8 cellular contexts compared by ENCODE assay signal in genomic region chr20:50987493-50988210, GRCh38. TPM values are rescaled to one million over a fixed set of nuclear protein-coding genes. Genes with fewer than 3 reads are reported as not detected.
DNase-seq lines count a peak whose midpoint lies in the region; ATAC-seq and TF ChIP-seq lines count a peak whose summit lies in the region.

No MANE protein-coding gene starts in this region.

- H3K4me1 Mint-ChIP-seq in nephron = no peaks in the 10 kb centered on the region

- ATAC-seq in esophagus mucosa = peak; percentile 91
- ATAC-seq in HG03139 (IDR thresholded peaks at IDR 0.05; ENCODE audit: unreplicated experiment) = no peak

- H3K27ac Mint-ChIP-seq in nephron = no peak overlapping the region

- TF ChIP-seq POLR2A in testis (IDR thresholded peaks at IDR 0.05) = no peak

- no peak overlapping the region for H3K4me3 ChIP-seq in GM06990 (replicated peaks; ENCODE audit: low read depth, low read length)
- H3K4me3 ChIP-seq in testis = no peak overlapping the region

- DNase-seq in GM06990 (ENCODE audit: extremely low read depth, insufficient read length) (no peak), KG1 (lab: John Stamatoyannopoulos, UW) (peak; percentile 25), OCI-M1 (lab: John Stamatoyannopoulos, UW) (peak; percentile 89), activated T-cell treated with anti-CD3 and anti-CD28 coated beads for 1 hour (ENCODE audit: low read depth) (peak; percentile 31), testis (peak; percentile 91)

- WGBS in testis, 2 donors = 13 to 20% methylated on average over 12 to 13 of the region's 13 CpGs

- no peak overlapping the region for H3K4me3 Mint-ChIP-seq in nephron

- no peaks in the 10 kb centered on the region for H3K9me3 ChIP-seq in testis

- no peaks in the 10 kb centered on the region for H3K9me3 Mint-ChIP-seq in nephron

- TF ChIP-seq CTCF in GM06990 (IDR thresholded peaks at IDR 0.05; ENCODE audit: insufficient read depth, low read length, poor library complexity, severe bottlenecking) (peak; percentile 72), nephron (IDR thresholded peaks at IDR 0.05; ENCODE audit: unreplicated experiment in 3 of 3) (peak; percentile 79 to 91 (median 90)), testis (IDR thresholded peaks at IDR 0.05) (peak; percentile 86 to 95 (median 90))

- no peaks in the 10 kb centered on the region for H3K4me1 ChIP-seq in testis

- no peaks in the 10 kb centered on the region for H3K36me3 ChIP-seq in GM06990 (ENCODE audit: control insufficient read depth, insufficient read depth, low read length)
- no peaks in the 10 kb centered on the region for H3K36me3 ChIP-seq in testis (ENCODE audit: low read depth, missing control alignments)

- H3K27me3 Mint-ChIP-seq in nephron (ENCODE audit: low read depth) = peaks cover 34% of the 10 kb centered on the region

- no peaks in the 10 kb centered on the region for H3K36me3 Mint-ChIP-seq in nephron (ENCODE audit: low read depth)

- H3K27me3 ChIP-seq in GM06990 (replicated peaks; ENCODE audit: control insufficient read depth, insufficient read depth, low read length) (no peaks in the 10 kb centered on the region), testis (no peaks in the 10 kb centered on the region)

- no peak overlapping the region for H3K27ac ChIP-seq in testis

- intact Hi-C loops in testis (cut with DNase I; ENCODE audit: low total_unique reads) = loop anchor here (5.0 kb wide), 1 partner anchor 320 kb away; no protein-coding TSS in a partner anchor

RNA-seq across cellular contexts. Expression of gene MOCS3, which starts 29.0 kb away (rescaled TPM):
- 4.1 TPM for total RNA-seq in esophagus mucosa
- 1 to 10 TPM; 7.4 to 9.3 TPM for total RNA-seq in testis
- polyA plus RNA-seq in testis (ENCODE audit: insufficient read depth, low read depth, low replicate concordance) = 6.5 TPM

RNA-seq across cellular contexts. Expression of gene DPM1, which starts 29.3 kb away (rescaled TPM):
- total RNA-seq in esophagus mucosa = 33.9 TPM
- total RNA-seq in testis = 10 to 100 TPM; 44.5 to 54.3 TPM
- polyA plus RNA-seq in testis (ENCODE audit: insufficient read depth, low read depth, low replicate concordance) = 71.0 TPM

RNA-seq across cellular contexts. Expression of gene KCNG1, which starts 35.3 kb away (rescaled TPM):
- total RNA-seq in esophagus mucosa (9.9 TPM), testis (10 to 100 TPM; 35.8 to 78.2 TPM)
- polyA plus RNA-seq in testis (ENCODE audit: insufficient read depth, low read depth, low replicate concordance) = 20.9 TPM

RNA-seq across cellular contexts. Expression of gene ADNP, which starts 56.4 kb away (rescaled TPM):
- 42.3 TPM for total RNA-seq in esophagus mucosa
- 100 to 1,000 TPM; 101 to 110 TPM for total RNA-seq in testis
- polyA plus RNA-seq in testis (ENCODE audit: insufficient read depth, low read depth, low replicate concordance) = 83.5 TPM
